In the genomic region with DNA sequence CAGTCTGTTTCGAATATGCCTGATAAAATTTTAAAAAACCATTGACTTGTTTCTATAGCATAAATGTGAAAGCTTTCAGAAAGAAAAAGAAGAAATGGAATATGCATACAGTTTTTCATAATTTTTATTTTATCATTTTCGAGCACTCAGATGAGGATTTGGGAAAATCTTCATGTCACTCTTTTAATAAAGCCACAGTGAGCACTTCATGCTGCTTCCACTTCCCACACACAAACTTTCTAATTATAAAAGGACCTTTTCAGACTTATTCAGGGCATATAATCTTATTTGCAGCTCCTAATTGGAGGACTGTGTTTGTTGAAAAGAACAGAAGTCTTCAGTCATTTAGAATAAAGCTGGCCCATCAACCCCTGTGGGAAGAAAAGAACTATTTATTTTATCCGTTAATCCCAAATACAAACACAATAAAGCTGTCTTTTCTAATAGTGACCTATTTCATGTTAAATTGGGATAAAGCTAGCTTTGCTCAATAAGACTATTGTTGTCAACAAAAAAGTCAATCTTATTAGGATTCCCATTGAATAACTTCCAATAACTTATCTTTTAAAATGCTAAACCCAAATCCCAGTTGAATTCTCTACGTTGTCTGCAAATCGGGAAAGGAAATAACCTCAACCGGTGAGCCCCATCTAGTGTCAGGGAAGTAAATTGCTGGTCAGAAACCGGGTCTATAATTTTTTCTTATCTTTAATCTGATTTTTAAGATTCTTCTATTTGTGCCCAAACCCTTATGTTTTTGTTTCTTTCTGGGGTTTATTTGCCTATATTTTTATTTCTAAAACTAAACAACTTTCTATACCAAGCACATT, we compare ENCODE assay signal across 8 cellular contexts.
DNase-seq lines count a peak whose midpoint lies in the region; ATAC-seq and TF ChIP-seq lines count a peak whose summit lies in the region.

No MANE protein-coding gene starts in this region.

- no peaks in the 10 kb centered on the region for H3K79me2 ChIP-seq in GM23338 (replicated peaks; ENCODE audit: insufficient read depth)

- no peaks in the 10 kb centered on the region for H3K36me3 ChIP-seq in GM23338 (ENCODE audit: insufficient read depth)
- no peaks in the 10 kb centered on the region for H3K36me3 ChIP-seq in effector memory CD4-positive, alpha-beta T cell (ENCODE audit: control insufficient read depth, insufficient read depth, low read length)
- H3K36me3 ChIP-seq in CD8-positive, alpha-beta memory T cell (ENCODE audit: insufficient read depth, low read length): no peaks in the 10 kb centered on the region

- H3K36me3 Mint-ChIP-seq in GM23338 (ENCODE audit: low read depth): no peaks in the 10 kb centered on the region
- H3K36me3 Mint-ChIP-seq in osteocyte (ENCODE audit: unreplicated experiment): no peaks in the 10 kb centered on the region
- H3K36me3 Mint-ChIP-seq in CD8-positive, alpha-beta memory T cell: no peaks in the 10 kb centered on the region

- H3K27me3 Mint-ChIP-seq in GM23338 (ENCODE audit: insufficient read depth, low read depth, poor library complexity) (no peaks in the 10 kb centered on the region), osteocyte (ENCODE audit: unreplicated experiment) (no peaks in the 10 kb centered on the region)
- peaks cover 1 to 5% of the 10 kb centered on the region in 2 donors for H3K27me3 Mint-ChIP-seq in CD8-positive, alpha-beta memory T cell

- no peaks in the 10 kb centered on the region for H3K9me3 ChIP-seq in effector memory CD4-positive, alpha-beta T cell (ENCODE audit: control insufficient read depth, low read length)
- no peaks in the 10 kb centered on the region for H3K9me3 ChIP-seq in CD8-positive, alpha-beta memory T cell (ENCODE audit: low read length)

- no peak overlapping the region for H2AFZ ChIP-seq in GM23338

- no peaks in the 10 kb centered on the region for H3K4me1 ChIP-seq in GM23338 (ENCODE audit: insufficient read depth)
- no peaks in the 10 kb centered on the region for H3K4me1 ChIP-seq in effector memory CD4-positive, alpha-beta T cell (ENCODE audit: control insufficient read depth, insufficient read depth, low read length, poor library complexity, severe bottlenecking)
- H3K4me1 ChIP-seq in CD8-positive, alpha-beta memory T cell (ENCODE audit: insufficient read depth, low read length): no peaks in the 10 kb centered on the region

- ATAC-seq in GM23338: no peak; the same call in 2 of the 3 replicates
- ATAC-seq in HG02610 (IDR thresholded peaks at IDR 0.05; ENCODE audit: unreplicated experiment): no peak

- H3K4me3 ChIP-seq in AG04449 (ENCODE audit: low read depth, low read length) (no peak overlapping the region), GM23338 (no peak overlapping the region)
- no peak overlapping the region for H3K4me3 ChIP-seq in effector memory CD4-positive, alpha-beta T cell (ENCODE audit: insufficient read depth, low read depth, low read length, poor library complexity, severe bottlenecking)
- H3K4me3 ChIP-seq in CD8-positive, alpha-beta memory T cell (ENCODE audit: low read length): no peak overlapping the region

- H3K27ac Mint-ChIP-seq in GM23338 (no peak overlapping the region), osteocyte (ENCODE audit: unreplicated experiment) (no peak overlapping the region)
- no peak overlapping the region for H3K27ac Mint-ChIP-seq in CD8-positive, alpha-beta memory T cell

- no peak overlapping the region for H3K27ac ChIP-seq in GM23338 (ENCODE audit: low read depth)
- no peak overlapping the region for H3K27ac ChIP-seq in effector memory CD4-positive, alpha-beta T cell (ENCODE audit: insufficient read depth, low read length, poor library complexity, severe bottlenecking)
- H3K27ac ChIP-seq in CD8-positive, alpha-beta memory T cell (ENCODE audit: low read depth, low read length): no peak overlapping the region

- no peaks in the 10 kb centered on the region for H3K27me3 ChIP-seq in GM23338 (ENCODE audit: insufficient read depth)
- H3K27me3 ChIP-seq in effector memory CD4-positive, alpha-beta T cell (replicated peaks; ENCODE audit: control insufficient read depth, insufficient read depth, low read length, poor library complexity, severe bottlenecking): no peaks in the 10 kb centered on the region
- H3K27me3 ChIP-seq in CD8-positive, alpha-beta memory T cell (ENCODE audit: insufficient read depth, low read length, poor library complexity, severe bottlenecking): no peaks in the 10 kb centered on the region

- CTCF ChIA-PET in AG04449 (lab: Yijun Ruan, JAX): interaction anchor here (0.9 to 8.1 kb wide), 22 partner anchors 7 to 520 kb away, joined by 3 to 77 read pairs (median 4); no protein-coding TSS in a partner anchor
- CTCF ChIA-PET in CD8-positive, alpha-beta memory T cell (lab: Charles Lee): no interaction called here

- peak; percentile 47 for TF ChIP-seq CTCF in AG04449 (IDR thresholded peaks at IDR 0.05; ENCODE audit: insufficient read depth, low read length, missing control alignments)
- TF ChIP-seq CTCF in GM23338 (conservative IDR thresholded peaks at IDR 0.05; ENCODE audit: low read depth in 2 of 2): peak; percentile 70 to 91
- peak; percentile 73 for TF ChIP-seq CTCF in osteocyte (IDR thresholded peaks at IDR 0.05)

- no peaks in the 10 kb centered on the region for H3K9me3 Mint-ChIP-seq in GM23338
- H3K9me3 Mint-ChIP-seq in osteocyte (ENCODE audit: unreplicated experiment): no peaks in the 10 kb centered on the region
- peaks cover 0 to 12% (median 0%) of the 10 kb centered on the region in 5 donors for H3K9me3 Mint-ChIP-seq in CD8-positive, alpha-beta memory T cell

- H3K9me2 ChIP-seq in GM23338 (ENCODE audit: insufficient read depth): no peaks in the 10 kb centered on the region

- H3K4me3 Mint-ChIP-seq in GM23338: no peak overlapping the region
- no peak overlapping the region for H3K4me3 Mint-ChIP-seq in osteocyte (ENCODE audit: unreplicated experiment)
- no peak overlapping the region for H3K4me3 Mint-ChIP-seq in CD8-positive, alpha-beta memory T cell

- no peaks in the 10 kb centered on the region for H3K4me1 Mint-ChIP-seq in GM23338
- peaks cover 1% of the 10 kb centered on the region for H3K4me1 Mint-ChIP-seq in osteocyte (ENCODE audit: unreplicated experiment)
- no peaks in the 10 kb centered on the region for H3K4me1 Mint-ChIP-seq in CD8-positive, alpha-beta memory T cell

- no peaks in the 10 kb centered on the region for H3F3A ChIP-seq in GM23338 (replicated peaks; ENCODE audit: low read depth)

- no peaks in the 10 kb centered on the region for H4K20me1 ChIP-seq in GM23338 (replicated peaks; ENCODE audit: insufficient read depth)

- POLR2A ChIA-PET in AG04449 (lab: Yijun Ruan, JAX): interaction anchor here (0.6 kb wide), 1 partner anchor 19 kb away, joined by 3 read pairs; no protein-coding TSS in a partner anchor
- POLR2A ChIA-PET in CD8-positive, alpha-beta memory T cell (lab: Charles Lee): no interaction called here

- H3K4me2 ChIP-seq in GM23338: no peak overlapping the region

- DNase-seq in AG04449 (ENCODE audit: low read depth, low spot score): no peak
- peak; percentile 66 for DNase-seq in GM23338 (ENCODE audit: low spot score)
- peak; percentile 44 for DNase-seq in RPMI7951 (ENCODE audit: low read depth)
- peak; percentile 64 for DNase-seq in fibroblast of peridontal ligament (ENCODE audit: extremely low read depth)
- no peak for DNase-seq in osteocyte (ENCODE audit: extremely low spot score, unreplicated experiment)
- no peak for DNase-seq in effector memory CD4-positive, alpha-beta T cell
- no peak for DNase-seq in CD8-positive, alpha-beta memory T cell

TF ChIP-seq in GM23338, 12 proteins besides CTCF, POLR2A, EP300 and RAD21 (continues in another document):
- no peak for TF ChIP-seq ZNF331 (CRISPR knock-in tag; IDR thresholded peaks at IDR 0.05; ENCODE audit: low read depth)
- TF ChIP-seq POLR2AphosphoS5 (IDR thresholded peaks at IDR 0.05; ENCODE audit: low read depth): no peak
- no peak for TF ChIP-seq STAT1 (IDR thresholded peaks at IDR 0.05; ENCODE audit: unreplicated experiment)
- no peak for TF ChIP-seq ZNF114 (CRISPR knock-in tag; IDR thresholded peaks at IDR 0.05)
- no peak for TF ChIP-seq CREB1 (CRISPR knock-in tag; IDR thresholded peaks at IDR 0.05; ENCODE audit: low read depth)
- no peak for TF ChIP-seq EZH2phosphoT487 (IDR thresholded peaks at IDR 0.05; ENCODE audit: unreplicated experiment)
- TF ChIP-seq EZH2 (IDR thresholded peaks at IDR 0.05; ENCODE audit: low read depth, unreplicated experiment): no peak

Comparison
In these comparisons a context has a peak if more than half of its experiments do, and no peak if none do; other contexts are left out.
1. DNase-seq: peak in GM23338 (single experiment), RPMI7951 (single experiment) and fibroblast of peridontal ligament (single experiment); none in AG04449 (single experiment), osteocyte (single experiment), effector memory CD4-positive, alpha-beta T cell (0 of 3) and CD8-positive, alpha-beta memory T cell (0 of 5).
2. Peak in every context shown above with its lines, with median percentiles within 50 percentile points of each other: CTCF ChIP-seq.